Comparison of ENCODE assay signal across 22 cellular contexts in genomic region chr18:69588301-69588700, GRCh38.
DNase-seq lines count a peak whose midpoint lies in the region; ATAC-seq and TF ChIP-seq lines count a peak whose summit lies in the region.
"Had no signal": no experiment of that assay in that cellular context is flagged by ENCODE, and none has a peak within 500 bp of the region (broad histone marks: within the 10 kb centered on the region; RNA-seq: fewer than 3 reads in every experiment).

No MANE protein-coding gene starts in this region.

- H3K4me1 ChIP-seq in IMR-90 (ENCODE audit: control insufficient read depth, insufficient read depth, low read length) (no peaks in the 10 kb centered on the region), left lung (no peaks in the 10 kb centered on the region), adrenal gland (replicated peaks in 1 of 2) (no peaks in the 10 kb centered on the region)
- H3K4me1 ChIP-seq: ascending aorta; BLaER1 treated with 17β-estradiol and CSF1 and Interleukin-3, amounts not matched to agents 10 nM and 100 nM; left ventricle myocardium inferior had no signal

- no peak overlapping the region for H3K9ac ChIP-seq in IMR-90 (ENCODE audit: low read depth, low read length)
- H3K9ac ChIP-seq: BLaER1 treated with 17β-estradiol and CSF1 and Interleukin-3, amounts not matched to agents 10 nM and 100 nM had no signal

- H4K20me1 ChIP-seq in IMR-90 (ENCODE audit: insufficient read depth, low read length): no peaks in the 10 kb centered on the region
- H4K20me1 ChIP-seq: BLaER1 treated with 17β-estradiol and CSF1 and Interleukin-3, amounts not matched to agents 10 nM and 100 nM had no signal

- no peaks in the 10 kb centered on the region for H3K9me1 ChIP-seq in IMR-90 (ENCODE audit: insufficient read depth, low read length)

- H2AK5ac ChIP-seq in IMR-90 (ENCODE audit: low read depth, low read length): no peak overlapping the region

- no peaks in the 10 kb centered on the region; the same call in 1 of the 2 replicates for H3K27me3 ChIP-seq in GM06990 (replicated peaks; ENCODE audit: control insufficient read depth, insufficient read depth, low read length)
- no peaks in the 10 kb centered on the region for H3K27me3 ChIP-seq in IMR-90 (ENCODE audit: control insufficient read depth, insufficient read depth, low read length)
- H3K27me3 ChIP-seq in left lung: no peaks in the 10 kb centered on the region
- no peaks in the 10 kb centered on the region for H3K27me3 ChIP-seq in adrenal gland
- H3K27me3 ChIP-seq: ascending aorta; BLaER1 treated with 17β-estradiol and CSF1 and Interleukin-3, amounts not matched to agents 10 nM and 100 nM; neutrophil had no signal

- no peak overlapping the region for H2AK9ac ChIP-seq in IMR-90 (replicated peaks; ENCODE audit: low read depth, low read length, poor library complexity)

- no peak for ATAC-seq in IMR-90 (ENCODE audit: low read depth)
- peak; percentile 46 for ATAC-seq in left lung
- ATAC-seq: mucosa of descending colon; Panc1; stimulated activated effector memory CD8-positive, alpha-beta T cell treated with anti-CD3 and anti-CD28 coated beads, Interleukin-12 subunit alpha, Interleukin-12 subunit beta, amount 100 ng/mL, for 72 hours had no signal

- no peak for TF ChIP-seq RAD21 in IMR-90 (IDR thresholded peaks at IDR 0.05; ENCODE audit: low read length)

- H3K79me1 ChIP-seq in IMR-90 (ENCODE audit: low read depth in 1 of 2, low read length in 2 of 2): no peaks in the 10 kb centered on the region

- intact Hi-C loops in IMR-90 (cut with micrococcal nuclease): no loop called here
- intact Hi-C loops in left lung (cut with DNase I): no loop called here
- intact Hi-C loops in adrenal gland (cut with DNase I): no loop called here

- no CpG with 5 or more reads among the region's 3 CpGs for WGBS in IMR-90 (ENCODE audit: extremely low coverage in 2 of 2, insufficient read length in 1 of 2), 2 experiments
- WGBS in adrenal gland, 4 donors: 80 to 87% (median 83%) methylated on average over 3 of the region's 3 CpGs

- no peak overlapping the region for H3K4me3 ChIP-seq in GM06990 (replicated peaks; ENCODE audit: low read depth, low read length)
- H3K4me3 ChIP-seq in IMR-90 (ENCODE audit: insufficient read depth, low read depth, low read length): no peak overlapping the region
- no peak overlapping the region for H3K4me3 ChIP-seq in astrocyte of the cerebellum (ENCODE audit: low read depth, low read length)
- H3K4me3 ChIP-seq in left lung: no peak overlapping the region
- H3K4me3 ChIP-seq in adrenal gland: no peak overlapping the region
- H3K4me3 ChIP-seq: ascending aorta; BLaER1 treated with 17β-estradiol and CSF1 and Interleukin-3, amounts not matched to agents 10 nM and 100 nM; left ventricle myocardium inferior; mucosa of descending colon; thoracic aorta had no signal

- H3K14ac ChIP-seq in IMR-90 (replicated peaks; ENCODE audit: low read depth, low read length): no peak overlapping the region

- TF ChIP-seq POLR2A in IMR-90 (IDR thresholded peaks at IDR 0.05; ENCODE audit: low read depth, low read length) (no peak), adrenal gland (IDR thresholded peaks at IDR 0.05) (no peak)

- H3K27ac ChIP-seq in IMR-90 (ENCODE audit: insufficient read depth, low read length) (no peak overlapping the region), left lung (no peak overlapping the region), adrenal gland (no peak overlapping the region)
- H3K27ac ChIP-seq: ascending aorta; BLaER1 treated with 17β-estradiol and CSF1 and Interleukin-3, amounts not matched to agents 10 nM and 100 nM; left ventricle myocardium inferior; neutrophil; thoracic aorta had no signal

- dilution Hi-C loops in IMR-90 (cut with HindIII; ENCODE audit: low sequenced_read_pairs, unreplicated experiment): no loop called here

- H4K8ac ChIP-seq in IMR-90 (ENCODE audit: low read depth in 2 of 2, low read length in 2 of 2): no peak overlapping the region

- H3K36me3 ChIP-seq in GM06990 (ENCODE audit: control insufficient read depth, insufficient read depth, low read length) (no peaks in the 10 kb centered on the region), IMR-90 (ENCODE audit: control insufficient read depth, insufficient read depth, low read length) (no peaks in the 10 kb centered on the region), left lung (no peaks in the 10 kb centered on the region), adrenal gland (replicated peaks in 1 of 2) (peaks cover 0 to 4% of the 10 kb centered on the region in 2 donors)
- H3K36me3 ChIP-seq: ascending aorta; BLaER1 treated with 17β-estradiol and CSF1 and Interleukin-3, amounts not matched to agents 10 nM and 100 nM; left ventricle myocardium inferior; neutrophil; thoracic aorta had no signal

- no peak overlapping the region for H4K5ac ChIP-seq in IMR-90 (ENCODE audit: low read depth, low read length)

- H3K18ac ChIP-seq in IMR-90 (ENCODE audit: low read depth, low read length): no peak overlapping the region

- no peak overlapping the region for H3K4ac ChIP-seq in IMR-90 (ENCODE audit: low read depth, low read length)

- no peak overlapping the region for H2BK5ac ChIP-seq in IMR-90 (ENCODE audit: low read depth, low read length, poor library complexity, severe bottlenecking)

- no peak overlapping the region for H4K91ac ChIP-seq in IMR-90 (ENCODE audit: insufficient read depth, low read depth, low read length)

- no peak overlapping the region for H3K23ac ChIP-seq in IMR-90 (ENCODE audit: low read depth, low read length)

- POLR2A ChIA-PET in IMR-90 (lab: Charles Lee; ENCODE audit: unreplicated experiment): no interaction called here

- no peak overlapping the region for H2AFZ ChIP-seq in IMR-90 (replicated peaks; ENCODE audit: low read length, poor library complexity)

- BruUV-seq in IMR-90 (replicated peaks; lab: Mats Ljungman, UMichigan): no TSS peak

- H3K4me2 ChIP-seq in IMR-90 (ENCODE audit: low read depth, low read length): no peak overlapping the region
- H3K4me2 ChIP-seq: BLaER1 treated with 17β-estradiol and CSF1 and Interleukin-3, amounts not matched to agents 10 nM and 100 nM had no signal

- CTCF ChIA-PET in IMR-90 (lab: Yijun Ruan, JAX): interaction anchor here (1.1 to 1.2 kb wide), 3 partner anchors 8 to 14 kb away, joined by 3 to 5 read pairs (median 3); no protein-coding TSS in a partner anchor

- TF ChIP-seq CTCF in GM06990 (IDR thresholded peaks at IDR 0.05; ENCODE audit: insufficient read depth, low read length, poor library complexity, severe bottlenecking) (peak; percentile 13), IMR-90 (conservative IDR thresholded peaks at IDR 0.05; ENCODE audit: low read depth, low read length) (no peak), astrocyte of the cerebellum (IDR thresholded peaks at IDR 0.05; ENCODE audit: low read depth, low read length, missing control alignments) (peak; percentile 5), left lung (IDR thresholded peaks at IDR 0.05) (no peak), adrenal gland (IDR thresholded peaks at IDR 0.05) (no peak)

- H2BK120ac ChIP-seq in IMR-90 (ENCODE audit: low read depth, low read length): no peak overlapping the region

- no peaks in the 10 kb centered on the region for H3K9me3 ChIP-seq in IMR-90 (ENCODE audit: control insufficient read depth, insufficient read depth, low read length)
- H3K9me3 ChIP-seq in left lung: no peaks in the 10 kb centered on the region
- H3K9me3 ChIP-seq in adrenal gland (replicated peaks in 1 of 3): no peaks in the 10 kb centered on the region
- H3K9me3 ChIP-seq: ascending aorta; BLaER1 treated with 17β-estradiol and CSF1 and Interleukin-3, amounts not matched to agents 10 nM and 100 nM; left ventricle myocardium inferior; mucosa of descending colon; neutrophil; thoracic aorta had no signal

- no peak overlapping the region for H2BK15ac ChIP-seq in IMR-90 (ENCODE audit: low read depth, low read length)

- in situ Hi-C loops in IMR-90 (cut with MboI; ENCODE audit: low sequenced_read_pairs): no loop called here
- in situ Hi-C loops in astrocyte of the cerebellum (cut with HindIII; ENCODE audit: low sequenced_read_pairs): no loop called here

- no peak overlapping the region for H2BK20ac ChIP-seq in IMR-90 (ENCODE audit: low read depth, low read length)

- no peak overlapping the region for H3K56ac ChIP-seq in IMR-90 (ENCODE audit: extremely low read depth, insufficient read depth, low read length)

- no peak for DNase-seq in GM06990 (ENCODE audit: extremely low read depth, insufficient read length)
- DNase-seq in IMR-90: peak; percentile 5
- DNase-seq in astrocyte of the cerebellum (ENCODE audit: low read depth): no peak
- no peak for DNase-seq in left lung
- no peak for DNase-seq in NCI-H2227 treated with DMSO at 0.1 percent for 48 hours (lab: John Stamatoyannopoulos, UW)
- DNase-seq in SW480 (ENCODE audit: low spot score): no peak
- DNase-seq in adrenal gland: no peak
- DNase-seq in NCI-H146 treated with DMSO at 0.1 percent for 48 hours (lab: John Stamatoyannopoulos, UW; ENCODE audit: unreplicated experiment): no peak
- DNase-seq: activated CD4-positive, alpha-beta T cell treated with anti-CD3 and anti-CD28 coated beads for 4 hours; activated CD8-positive, alpha-beta memory T cell treated with anti-CD3 and anti-CD28 coated beads, Interleukin-2, amount 50 U/mL, for 48 hours; foreskin melanocyte; left ventricle myocardium inferior; mucosa of descending colon; MV-4-11; NCI-H2029 treated with DMSO at 0.1 percent for 48 hours; retina had no signal

TF ChIP-seq in IMR-90, 13 proteins besides CTCF, POLR2A, EP300 and RAD21:
- TF ChIP-seq CEBPB (IDR thresholded peaks at IDR 0.05; ENCODE audit: low read depth, low read length) (no peak), SMC3 (IDR thresholded peaks at IDR 0.05; ENCODE audit: low read depth, low read length) (no peak), FOS (IDR thresholded peaks at IDR 0.05; ENCODE audit: low read depth, low read length) (no peak), RCOR1 (IDR thresholded peaks at IDR 0.05; ENCODE audit: insufficient replicate concordance, low read length) (no peak), MXI1 (IDR thresholded peaks at IDR 0.05; ENCODE audit: borderline replicate concordance, low read depth, low read length) (no peak), USF2 (IDR thresholded peaks at IDR 0.05; ENCODE audit: low read depth, low read length) (no peak)

Comparison
In these comparisons a context has a peak if more than half of its experiments do, and no peak if none do; other contexts are left out.
1. CTCF ChIP-seq: peak in GM06990 (single experiment) and astrocyte of the cerebellum (single experiment); none in IMR-90 (single experiment), left lung (0 of 2) and adrenal gland (0 of 6).